10 cellular contexts compared by ENCODE assay signal in the genomic region with DNA sequence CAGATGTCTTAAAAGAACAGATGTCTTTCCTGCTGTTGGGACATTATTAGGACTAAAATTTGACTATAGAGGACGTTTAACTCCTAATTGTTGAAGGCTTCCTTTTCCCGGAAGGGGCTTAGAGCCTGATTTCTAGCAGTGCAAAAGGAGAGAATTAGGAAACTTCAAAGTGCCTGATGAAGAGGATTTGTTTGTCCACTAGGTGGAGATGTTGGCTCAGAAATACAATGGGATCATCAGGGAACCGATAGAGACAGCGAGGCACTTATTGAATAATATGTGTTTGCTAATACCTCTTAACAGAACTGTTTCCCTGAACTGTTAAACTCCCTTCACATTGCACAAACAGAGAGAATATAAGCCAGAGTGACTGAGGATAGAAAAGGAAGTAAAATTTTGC.
A peak's percentile ranks its signal among the peaks of the same experiment; 100 is the strongest.
DNase-seq lines count a peak whose midpoint lies in the region; FAIRE-seq and TF ChIP-seq lines count a peak whose summit lies in the region.
"Had no signal": no experiment of that assay in that cellular context is flagged by ENCODE, and none has a peak within 500 bp of the region (broad histone marks: within the 10 kb centered on the region; RNA-seq: fewer than 3 reads in every experiment).

No MANE protein-coding gene starts in this region.

- H3K27me3 ChIP-seq in AG04450 (ENCODE audit: control insufficient read depth, insufficient read depth, low read length) = no peaks in the 10 kb centered on the region
- no peaks in the 10 kb centered on the region for H3K27me3 ChIP-seq in MG63
- no peaks in the 10 kb centered on the region for H3K27me3 ChIP-seq in osteoblast (ENCODE audit: insufficient read depth, low read length)
- H3K27me3 ChIP-seq: colonic mucosa had no signal

- H3K4me3 ChIP-seq in AG04450 (ENCODE audit: low read depth, low read length) (no peak overlapping the region), MG63 (no peak overlapping the region), osteoblast (ENCODE audit: insufficient read depth, low read length) (no peak overlapping the region)
- H3K4me3 ChIP-seq: colonic mucosa had no signal

- CTCF ChIA-PET in AG04450 (lab: Charles Lee) = interaction anchor here (1.0 to 1.1 kb wide), 2 partner anchors 250 to 292 kb away, joined by 3 read pairs; no protein-coding TSS in a partner anchor

- POLR2A ChIA-PET in AG04450 (lab: Yijun Ruan, JAX) = no interaction called here

- peak; percentile 48 for FAIRE-seq in GM19239 (lab: Jason Lieb, UNC)
- FAIRE-seq: G401.6 had no signal

- no peaks in the 10 kb centered on the region for H3K4me1 ChIP-seq in osteoblast (ENCODE audit: insufficient read depth, low read length)
- H3K4me1 ChIP-seq: colonic mucosa had no signal

- H3K27ac ChIP-seq in AG04450 (ENCODE audit: low read depth, low read length) = no peak overlapping the region
- H3K27ac ChIP-seq in osteoblast (ENCODE audit: low read depth, low read length) = no peak overlapping the region
- H3K27ac ChIP-seq: colonic mucosa had no signal

- peak; percentile 55 for TF ChIP-seq CTCF in AG04450 (IDR thresholded peaks at IDR 0.05; ENCODE audit: low read depth, low read length)
- no peak for TF ChIP-seq CTCF in osteoblast (IDR thresholded peaks at IDR 0.05; ENCODE audit: extremely low read depth, low read depth, low read length)

- no peak overlapping the region for H2AFZ ChIP-seq in osteoblast (ENCODE audit: low read length)

- H3K79me2 ChIP-seq in osteoblast (ENCODE audit: insufficient read depth, low read length) = no peaks in the 10 kb centered on the region

- H3K36me3 ChIP-seq in MG63 = no peaks in the 10 kb centered on the region
- no peaks in the 10 kb centered on the region for H3K36me3 ChIP-seq in osteoblast (ENCODE audit: insufficient read depth, low read length)
- H3K36me3 ChIP-seq: colonic mucosa had no signal

- H3K9me3 ChIP-seq in AG04450 (ENCODE audit: control insufficient read depth, insufficient read depth, low read length) (no peaks in the 10 kb centered on the region), MG63 (no peaks in the 10 kb centered on the region), osteoblast (ENCODE audit: low read depth, low read length) (no peaks in the 10 kb centered on the region)
- H3K9me3 ChIP-seq: colonic mucosa had no signal

- H3K4me2 ChIP-seq in osteoblast (ENCODE audit: insufficient read depth, low read length) = no peak overlapping the region

- DNase-seq in AG04450 (ENCODE audit: low read depth, low spot score) (peak; percentile 2), GM19239 (ENCODE audit: insufficient read length, low spot score) (peak; percentile 2), SKM-1 (lab: John Stamatoyannopoulos, UW; ENCODE audit: unreplicated experiment) (peak; percentile 0), iPS-NIHi11 (ENCODE audit: low spot score) (peak; percentile 16), HK-2 (ENCODE audit: unreplicated experiment) (no peak), MG63 (no peak), NCI-H1105 treated with DMSO at 0.1 percent for 48 hours (lab: John Stamatoyannopoulos, UW) (no peak), osteoblast (ENCODE audit: insufficient read length, low spot score, missing footprints) (no peak)
- DNase-seq: colonic mucosa had no signal

- H4K20me1 ChIP-seq in osteoblast (ENCODE audit: insufficient read depth, low read length) = no peaks in the 10 kb centered on the region

Comparison
In these comparisons a context has a peak if more than half of its experiments do, and no peak if none do; other contexts are left out.
1. DNase-seq: peak in AG04450 (single experiment), GM19239 (single experiment), SKM-1 (single experiment) and iPS-NIHi11 (single experiment); none in HK-2 (single experiment), MG63 (single experiment), NCI-H1105 treated with DMSO at 0.1 percent for 48 hours (single experiment) and osteoblast (single experiment).